8 cellular contexts compared by ENCODE assay signal in the genomic region with DNA sequence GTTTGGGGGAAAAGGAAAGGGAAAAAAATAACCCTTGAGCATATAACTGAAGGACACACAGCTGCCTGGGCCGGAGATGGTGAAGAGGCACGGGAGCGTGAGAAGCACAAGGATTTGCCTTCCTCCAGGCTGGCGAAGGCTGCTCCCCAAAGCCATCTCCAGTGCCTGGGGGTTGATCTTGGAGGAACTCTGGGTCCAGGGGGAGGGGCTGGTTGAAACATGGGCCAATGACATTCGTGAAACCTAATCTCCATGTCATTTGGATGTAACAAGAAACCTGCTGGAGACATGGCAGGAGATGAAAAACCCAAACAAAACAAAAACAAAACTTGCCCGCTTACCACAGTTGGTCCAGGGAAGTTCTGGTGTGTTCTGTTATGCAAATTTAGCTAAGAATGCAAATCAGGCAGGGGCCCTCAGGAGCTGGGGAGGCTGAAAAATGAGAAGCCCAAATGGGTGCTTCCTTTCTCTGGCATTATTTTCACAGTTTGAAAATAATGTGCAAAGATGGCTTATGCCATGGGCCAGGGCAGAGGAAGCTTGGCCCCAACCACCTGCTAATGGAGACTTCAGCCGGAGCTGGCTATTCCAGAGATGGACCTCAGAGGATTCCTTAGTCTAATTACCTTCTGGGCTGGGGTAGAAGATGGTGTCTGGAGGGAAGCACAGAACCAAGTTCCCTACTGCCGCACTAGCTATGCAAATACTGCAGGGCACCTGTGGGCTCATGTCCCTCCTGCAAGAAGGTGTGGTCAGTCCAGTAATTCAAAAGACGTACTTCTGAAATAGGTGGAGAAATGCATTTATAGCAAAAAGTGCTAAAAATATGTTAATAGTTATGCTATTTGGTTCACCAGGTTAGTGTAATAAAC.
A peak's percentile ranks its signal among the peaks of the same experiment; 100 is the strongest.
DNase-seq lines count a peak whose midpoint lies in the region; ATAC-seq and TF ChIP-seq lines count a peak whose summit lies in the region.

No MANE protein-coding gene starts in this region.

- no peak overlapping the region for H2BK15ac ChIP-seq in H9 (ENCODE audit: low read depth, low read length)

- H4K8ac ChIP-seq in H9 (replicated peaks; ENCODE audit: insufficient read length, low read depth, low read length) = no peak overlapping the region

- intact Hi-C loops in heart right ventricle (cut with DNase I) = loop anchor here in 6 of 10 donors (5.0 to 10.0 kb wide), 6 partner anchors 114 to 296 kb away; partner anchors contain the start of gene VPS4B (in 1 of the 6)

- H4K91ac ChIP-seq in H9 (ENCODE audit: insufficient read length, low read depth, low read length) = no peak overlapping the region

- WGBS in H9 (ENCODE audit: extremely low coverage, insufficient read length, low lambda C conversion rate) = no CpG with 5 or more reads among the region's 9 CpGs
- 59 to 64% methylated on average over 9 of the region's 9 CpGs for WGBS in heart right ventricle, 2 donors
- WGBS in tibial nerve, 2 donors = 69 to 70% methylated on average over 9 of the region's 9 CpGs

- H3K36me3 ChIP-seq in heart right ventricle = no peaks in the 10 kb centered on the region
- H3K36me3 ChIP-seq in tibial nerve = no peaks in the 10 kb centered on the region

- H3K9me3 ChIP-seq in H9 (ENCODE audit: control insufficient read depth, low read depth, low read length) (no peaks in the 10 kb centered on the region), heart right ventricle (no peaks in the 10 kb centered on the region), tibial nerve (no peaks in the 10 kb centered on the region)

- CTCF ChIA-PET in activated CD4-positive, alpha-beta T cell treated with anti-CD3 and anti-CD28 coated beads, Interleukin-2, amount 10 ng/mL, durations not matched to agents 7 days and 5 days (lab: Charles Lee) = interaction anchor here (0.6 to 2.0 kb wide), 9 partner anchors 9 to 599 kb away, joined by 3 to 6 read pairs (median 3); no protein-coding TSS in a partner anchor

- no peak overlapping the region for H2BK120ac ChIP-seq in H9 (ENCODE audit: low read depth, low read length, poor library complexity, severe bottlenecking)

- DNase-seq in activated CD4-positive, alpha-beta T cell treated with anti-CD3 and anti-CD28 coated beads, Interleukin-2, amount 10 ng/mL, durations not matched to agents 7 days and 5 days = peak; percentile 16
- no peak for DNase-seq in activated CD4-positive, alpha-beta T cell treated with anti-CD3 and anti-CD28 coated beads, Interleukin-2, amount 50 U/mL, for 1 hour
- DNase-seq in H9 (peak; percentile 82), NCI-H2107 (lab: John Stamatoyannopoulos, UW) (peak; percentile 88), heart right ventricle (peak in 1 of 2 donors; percentile 39), SIG-M5 treated with dmso at 0.1 percent for 504 hours (lab: John Stamatoyannopoulos, UW; ENCODE audit: unreplicated experiment) (no peak), tibial nerve (ENCODE audit: low spot score in 2 of 2) (no peak), NCI-H345 treated with DMSO at 0.1 percent for 48 hours (lab: John Stamatoyannopoulos, UW; ENCODE audit: unreplicated experiment) (no peak)

- peak in 6 of 8 donors; percentile 32 to 54 (median 46) for ATAC-seq in heart right ventricle

- H3K9me3 Mint-ChIP-seq in activated CD4-positive, alpha-beta T cell treated with anti-CD3 and anti-CD28 coated beads, Interleukin-2, amount 10 ng/mL, durations not matched to agents 7 days and 5 days = peaks cover 2% of the 10 kb centered on the region
- no peaks in the 10 kb centered on the region; a peak in 1 of 5 replicates for H3K9me3 Mint-ChIP-seq in H9

- H3K18ac ChIP-seq in H9 (ENCODE audit: insufficient read length, low read depth, low read length) = no peak overlapping the region

- H3K27ac ChIP-seq in H9 (ENCODE audit: insufficient read length, low read depth, low read length) = peak overlapping the region; percentile 49
- peak overlapping the region in 7 of 10 donors; percentile 9 to 77 (median 49) for H3K27ac ChIP-seq in heart right ventricle
- H3K27ac ChIP-seq in tibial nerve = no peak overlapping the region

- H3K4me3 Mint-ChIP-seq in activated CD4-positive, alpha-beta T cell treated with anti-CD3 and anti-CD28 coated beads, Interleukin-2, amount 10 ng/mL, durations not matched to agents 7 days and 5 days = peak overlapping the region; percentile 62
- peak overlapping the region; percentile 49 to 72 for H3K4me3 Mint-ChIP-seq in H9

- H3K4me2 ChIP-seq in H9 (ENCODE audit: insufficient read depth, insufficient read length, low read length) = peak overlapping the region; percentile 84

- H3K4me3 ChIP-seq in heart right ventricle (peak overlapping the region in 8 of 10 donors; percentile 4 to 41 (median 30)), tibial nerve (peak overlapping the region in 2 of 4 donors; percentile 0 to 19)

- H3K27me3 ChIP-seq in H9 (ENCODE audit: insufficient read depth, low read length) (no peaks in the 10 kb centered on the region), heart right ventricle (no peaks in the 10 kb centered on the region), tibial nerve (no peaks in the 10 kb centered on the region)

- H3K27ac Mint-ChIP-seq in activated CD4-positive, alpha-beta T cell treated with anti-CD3 and anti-CD28 coated beads, Interleukin-2, amount 10 ng/mL, durations not matched to agents 7 days and 5 days = peak overlapping the region; percentile 86
- H3K27ac Mint-ChIP-seq in H9 = peak overlapping the region; percentile 66 to 95 (median 90); a peak in 6 of 7 replicates

- TF ChIP-seq POLR2A in tibial nerve (IDR thresholded peaks at IDR 0.05) = no peak

- peaks cover 62% of the 10 kb centered on the region for H3K36me3 Mint-ChIP-seq in activated CD4-positive, alpha-beta T cell treated with anti-CD3 and anti-CD28 coated beads, Interleukin-2, amount 10 ng/mL, durations not matched to agents 7 days and 5 days (ENCODE audit: low read depth)
- H3K36me3 Mint-ChIP-seq in H9 (ENCODE audit: insufficient read depth in 1 of 3, low read depth in 3 of 3) = no peaks in the 10 kb centered on the region

- H3K56ac ChIP-seq in H9 (ENCODE audit: insufficient read length, low read depth, low read length) = no peak overlapping the region

- no peaks in the 10 kb centered on the region for H3K79me1 ChIP-seq in H9 (ENCODE audit: insufficient read depth, low read depth, low read length, poor library complexity, severe bottlenecking)

- H3K4ac ChIP-seq in H9 (ENCODE audit: low read depth, low read length) = no peak overlapping the region

- POLR2A ChIA-PET in activated CD4-positive, alpha-beta T cell treated with anti-CD3 and anti-CD28 coated beads, Interleukin-2, amount 10 ng/mL, durations not matched to agents 7 days and 5 days (lab: Charles Lee) = no interaction called here

- H3K4me1 ChIP-seq in H9 (ENCODE audit: insufficient read depth, low read length) = peaks cover 5% of the 10 kb centered on the region; the same call in 1 of the 2 replicates
- H3K4me1 ChIP-seq in heart right ventricle = peaks cover 0 to 67% (median 58%) of the 10 kb centered on the region in 9 donors
- peaks cover 0 to 51% (median 22%) of the 10 kb centered on the region in 4 donors for H3K4me1 ChIP-seq in tibial nerve

- TF ChIP-seq CTCF in H9 (conservative IDR thresholded peaks at IDR 0.05) (no peak), heart right ventricle (IDR thresholded peaks at IDR 0.05) (no peak), tibial nerve (IDR thresholded peaks at IDR 0.05) (no peak)

- H4K5ac ChIP-seq in H9 (ENCODE audit: insufficient read length, low read depth, low read length) = peak overlapping the region; percentile 17

- H3K4me1 Mint-ChIP-seq in activated CD4-positive, alpha-beta T cell treated with anti-CD3 and anti-CD28 coated beads, Interleukin-2, amount 10 ng/mL, durations not matched to agents 7 days and 5 days = peaks cover 79% of the 10 kb centered on the region
- peaks cover 24 to 37% of the 10 kb centered on the region in 2 experiments for H3K4me1 Mint-ChIP-seq in H9

- H3K9ac ChIP-seq in H9 (ENCODE audit: extremely low read depth, insufficient read length, low read length) = peak overlapping the region; percentile 13

- TF ChIP-seq EP300 in tibial nerve (IDR thresholded peaks at IDR 0.05) = no peak

- H2BK12ac ChIP-seq in H9 (ENCODE audit: insufficient read length, low read depth, low read length) = no peak overlapping the region

- no peaks in the 10 kb centered on the region for H3K79me2 ChIP-seq in H9 (ENCODE audit: insufficient read depth, low read length)

- no peak overlapping the region for H3T11ph ChIP-seq in H9 (ENCODE audit: low read length)

- no peak overlapping the region for H2BK5ac ChIP-seq in H9 (ENCODE audit: insufficient read length, low read length)

- no peak overlapping the region for H2BK20ac ChIP-seq in H9 (ENCODE audit: low read depth, low read length, poor library complexity, severe bottlenecking)

- peaks cover 3% of the 10 kb centered on the region for H3K23me2 ChIP-seq in H9 (ENCODE audit: insufficient read length, low read depth, low read length, poor library complexity, severe bottlenecking)

- no peaks in the 10 kb centered on the region for H4K20me1 ChIP-seq in H9 (ENCODE audit: control insufficient read depth, insufficient read depth, insufficient read length)

- no peak overlapping the region for H2AFZ ChIP-seq in H9 (ENCODE audit: low read length)

- no peak overlapping the region for H3K23ac ChIP-seq in H9 (ENCODE audit: insufficient read length, low read depth, low read length)

- no peaks in the 10 kb centered on the region for H3K27me3 Mint-ChIP-seq in activated CD4-positive, alpha-beta T cell treated with anti-CD3 and anti-CD28 coated beads, Interleukin-2, amount 10 ng/mL, durations not matched to agents 7 days and 5 days
- peaks cover 5% of the 10 kb centered on the region for H3K27me3 Mint-ChIP-seq in H9 (ENCODE audit: low read depth)

- H2AK5ac ChIP-seq in H9 (ENCODE audit: insufficient read length, low read length) = no peak overlapping the region

- no peak overlapping the region for H3K14ac ChIP-seq in H9 (ENCODE audit: insufficient read depth, low read length)

Comparison
In these comparisons a context has a peak if more than half of its experiments do, and no peak if none do; other contexts are left out.
1. DNase-seq: peak in activated CD4-positive, alpha-beta T cell treated with anti-CD3 and anti-CD28 coated beads, Interleukin-2, amount 10 ng/mL, durations not matched to agents 7 days and 5 days (single experiment), H9 (single experiment) and NCI-H2107 (single experiment); none in activated CD4-positive, alpha-beta T cell treated with anti-CD3 and anti-CD28 coated beads, Interleukin-2, amount 50 U/mL, for 1 hour (single experiment), SIG-M5 treated with dmso at 0.1 percent for 504 hours (single experiment), tibial nerve (0 of 2) and NCI-H345 treated with DMSO at 0.1 percent for 48 hours (single experiment).
2. H3K27ac ChIP-seq: peak in H9 (single experiment) and heart right ventricle (7 of 10); none in tibial nerve (0 of 4).